Comparison of ENCODE assay signal across 39 cellular contexts in genomic region chr16:55732496-55732895, GRCh38.
"Had no signal": no experiment of that assay in that cellular context is flagged by ENCODE, and none has a peak within 500 bp of the region (broad histone marks: within the 10 kb centered on the region; RNA-seq: fewer than 3 reads in every experiment).

No MANE protein-coding gene starts in this region.

- H3K4me1 Mint-ChIP-seq: activated CD4-positive, alpha-beta memory T cell treated with anti-CD3 and anti-CD28 coated beads, Interleukin-2, amount 10 ng/mL, durations not matched to agents 7 days and 5 days; activated CD4-positive, alpha-beta T cell treated with anti-CD3 and anti-CD28 coated beads for 36 hours; activated CD4-positive, alpha-beta T cell treated with anti-CD3 and anti-CD28 coated beads, Interleukin-2, amount 10 ng/mL, durations not matched to agents 7 days and 5 days; activated CD8-positive, alpha-beta memory T cell treated with anti-CD3 and anti-CD28 coated beads, Interleukin-2, amount 10 ng/mL, durations not matched to agents 7 days and 5 days; activated naive CD8-positive, alpha-beta T cell treated with anti-CD3 and anti-CD28 coated beads for 36 hours; activated T-helper 17 cell treated with anti-CD3 and anti-CD28 coated beads, Interleukin-2, amount 50 U/mL, for 72 hours had no signal

- H3K4me3 Mint-ChIP-seq: activated CD4-positive, alpha-beta memory T cell treated with anti-CD3 and anti-CD28 coated beads, Interleukin-2, amount 10 ng/mL, durations not matched to agents 7 days and 5 days; activated CD4-positive, alpha-beta T cell treated with anti-CD3 and anti-CD28 coated beads for 36 hours; activated CD4-positive, alpha-beta T cell treated with anti-CD3 and anti-CD28 coated beads, Interleukin-2, amount 10 ng/mL, durations not matched to agents 7 days and 5 days; activated CD8-positive, alpha-beta memory T cell treated with anti-CD3 and anti-CD28 coated beads, Interleukin-2, amount 10 ng/mL, durations not matched to agents 7 days and 5 days; activated CD8-positive, alpha-beta T cell treated with anti-CD3 and anti-CD28 coated beads, Interleukin-2, amount 10 ng/mL, durations not matched to agents 7 days and 5 days; activated naive CD4-positive, alpha-beta T cell treated with anti-CD3 and anti-CD28 coated beads for 36 hours; activated naive CD8-positive, alpha-beta T cell treated with anti-CD3 and anti-CD28 coated beads for 36 hours; activated T-cell treated with anti-CD3 and anti-CD28 coated beads, Interleukin-2, amount 50 U/mL, for 4 hours; activated T-cell treated with anti-CD3 and anti-CD28 coated beads, Interleukin-2, amount 50 U/mL, for 72 hours; activated T-helper 1 cell treated with anti-CD3 and anti-CD28 coated beads, Interleukin-12 subunit alpha, Interleukin-12 subunit beta, Interleukin-2, Interleukin-4 antibody, amounts not matched to agents 30 ng/mL and 10 ng/mL and 1 ng/mL, durations not matched to agents 14 hours and 24 hours and 36 hours; activated T-helper 17 cell treated with anti-CD3 and anti-CD28 coated beads, Interleukin-2, amount 50 U/mL, for 72 hours; T-helper 1 cell treated with Interleukin-12 subunit alpha and Interleukin-12 subunit beta and Interleukin-4 antibody, amounts not matched to agents 30 μg/mL and 1 μg/mL, for 36 hours; T-helper 2 cell treated with Interferon-gamma antibody and Interleukin-4, amounts not matched to agents 5 μg/mL and 100 μg/mL, for 36 hours had no signal

- H3K27me3 ChIP-seq: adrenal gland, body of pancreas, brain microvascular endothelial cell, breast epithelium had no signal

- H3K4me1 ChIP-seq: adrenal gland, body of pancreas, breast epithelium had no signal

- H3K27me3 Mint-ChIP-seq: activated CD4-positive, alpha-beta T cell treated with anti-CD3 and anti-CD28 coated beads, Interleukin-2, amount 10 ng/mL, durations not matched to agents 7 days and 5 days had no signal

- H3K27ac ChIP-seq: adrenal gland, body of pancreas, brain microvascular endothelial cell, breast epithelium, VCaP had no signal

- ATAC-seq: activated CD4-positive, alpha-beta T cell treated with anti-CD3 and anti-CD28 coated beads for 36 hours; activated CD4-positive, CD25-positive, alpha-beta regulatory T cell treated with anti-CD3 and anti-CD28 coated beads, Interleukin-2, amount 50 U/mL, for 24 hours; activated CD8-positive, alpha-beta memory T cell treated with anti-CD3 and anti-CD28 coated beads, Interleukin-2, amount 10 ng/mL, durations not matched to agents 7 days and 5 days; activated CD8-positive, alpha-beta T cell treated with anti-CD3 and anti-CD28 coated beads, Interleukin-2, amount 10 ng/mL, durations not matched to agents 7 days and 5 days; activated naive CD4-positive, alpha-beta T cell treated with anti-CD3 and anti-CD28 coated beads, Interleukin-2, amount 50 U/mL, for 72 hours; activated T-cell treated with anti-CD3 and anti-CD28 coated beads, Interleukin-2, amount 50 U/mL, for 4 hours; activated T-cell treated with anti-CD3 and anti-CD28 coated beads, Interleukin-2, amount 50 U/mL, for 72 hours; activated T-helper 17 cell treated with anti-CD3 and anti-CD28 coated beads, Interleukin-2, amount 50 U/mL, for 72 hours; body of pancreas had no signal

- H3K36me3 ChIP-seq: adrenal gland, brain microvascular endothelial cell, breast epithelium had no signal

- DNase-seq: activated CD4-positive, alpha-beta memory T cell treated with anti-CD3 and anti-CD28 coated beads, Interleukin-2, amount 10 ng/mL, durations not matched to agents 7 days and 5 days; activated CD4-positive, alpha-beta T cell treated with anti-CD3 and anti-CD28 coated beads for 1 hour; activated CD4-positive, alpha-beta T cell treated with anti-CD3 and anti-CD28 coated beads for 36 hours; activated CD4-positive, alpha-beta T cell treated with anti-CD3 and anti-CD28 coated beads for 48 hours; activated CD4-positive, alpha-beta T cell treated with anti-CD3 and anti-CD28 coated beads, Interleukin-2, amount 10 ng/mL, durations not matched to agents 7 days and 5 days; activated CD4-positive, alpha-beta T cell treated with anti-CD3 and anti-CD28 coated beads, Interleukin-2, amount 50 U/mL, for 48 hours; activated CD4-positive, CD25-positive, alpha-beta regulatory T cell; activated CD8-positive, alpha-beta memory T cell treated with anti-CD3 and anti-CD28 coated beads for 24 hours; activated CD8-positive, alpha-beta memory T cell treated with anti-CD3 and anti-CD28 coated beads, Interleukin-2, amount 10 ng/mL, durations not matched to agents 7 days and 5 days; activated CD8-positive, alpha-beta memory T cell treated with anti-CD3 and anti-CD28 coated beads, Interleukin-2, amount 50 U/mL, for 48 hours; activated CD8-positive, alpha-beta T cell treated with anti-CD3 and anti-CD28 coated beads, Interleukin-2, amount 10 ng/mL, durations not matched to agents 7 days and 5 days; activated effector memory CD4-positive, alpha-beta T cell treated with anti-CD3 and anti-CD28 coated beads, Interleukin-2, amount 50 U/mL, for 16 hours; activated gamma-delta T cell treated with Interleukin-2 at 50 U/mL for 16 hours; activated naive CD4-positive, alpha-beta T cell; activated naive CD4-positive, alpha-beta T cell treated with anti-CD3 and anti-CD28 coated beads for 36 hours; activated naive CD4-positive, alpha-beta T cell treated with anti-CD3 and anti-CD28 coated beads, Interleukin-2, amount 50 U/mL, for 16 hours; activated naive CD8-positive, alpha-beta T cell treated with anti-CD3 and anti-CD28 coated beads for 36 hours; activated T-cell treated with anti-CD3 and anti-CD28 coated beads, Interleukin-2, amount 50 U/mL, for 1 hour; activated T-cell treated with anti-CD3 and anti-CD28 coated beads, Interleukin-2, amount 50 U/mL, for 4 hours; activated T-cell treated with anti-CD3 and anti-CD28 coated beads, Interleukin-2, amount 50 U/mL, for 72 hours; amniotic stem cell; aorta; body of pancreas; brain microvascular endothelial cell; central memory CD4-positive, alpha-beta T cell; T-helper 1 cell; T-helper 2 cell; T-helper 9 cell had no signal

- H3K9me3 Mint-ChIP-seq: activated CD4-positive, alpha-beta memory T cell treated with anti-CD3 and anti-CD28 coated beads, Interleukin-2, amount 10 ng/mL, durations not matched to agents 7 days and 5 days; activated CD4-positive, alpha-beta T cell treated with anti-CD3 and anti-CD28 coated beads, Interleukin-2, amount 10 ng/mL, durations not matched to agents 7 days and 5 days; activated naive CD4-positive, alpha-beta T cell treated with anti-CD3 and anti-CD28 coated beads for 36 hours; activated naive CD8-positive, alpha-beta T cell treated with anti-CD3 and anti-CD28 coated beads for 36 hours; activated T-cell treated with anti-CD3 and anti-CD28 coated beads, Interleukin-2, amount 50 U/mL, for 4 hours; activated T-cell treated with anti-CD3 and anti-CD28 coated beads, Interleukin-2, amount 50 U/mL, for 72 hours; activated T-helper 1 cell treated with anti-CD3 and anti-CD28 coated beads, Interleukin-12 subunit alpha, Interleukin-12 subunit beta, Interleukin-2, Interleukin-4 antibody, amounts not matched to agents 30 ng/mL and 10 ng/mL and 1 ng/mL, durations not matched to agents 14 hours and 24 hours and 36 hours; activated T-helper 17 cell treated with anti-CD3 and anti-CD28 coated beads, Interleukin-2, amount 50 U/mL, for 72 hours; T-helper 1 cell treated with Interleukin-12 subunit alpha and Interleukin-12 subunit beta and Interleukin-4 antibody, amounts not matched to agents 30 μg/mL and 1 μg/mL, for 36 hours; T-helper 2 cell treated with Interferon-gamma antibody and Interleukin-4, amounts not matched to agents 5 μg/mL and 100 μg/mL, for 36 hours had no signal

- FAIRE-seq: astrocyte, TTC549 had no signal

- H3K4me3 ChIP-seq: adrenal gland, body of pancreas, breast epithelium had no signal

- H3K36me3 Mint-ChIP-seq: activated CD8-positive, alpha-beta memory T cell treated with anti-CD3 and anti-CD28 coated beads, Interleukin-2, amount 10 ng/mL, durations not matched to agents 7 days and 5 days; activated naive CD4-positive, alpha-beta T cell treated with anti-CD3 and anti-CD28 coated beads, Interleukin-2, amount 50 U/mL, for 72 hours; activated naive CD8-positive, alpha-beta T cell treated with anti-CD3 and anti-CD28 coated beads for 36 hours had no signal

- H3K9me3 ChIP-seq: adrenal gland, body of pancreas, breast epithelium had no signal

- H3K27ac Mint-ChIP-seq: activated CD4-positive, alpha-beta memory T cell treated with anti-CD3 and anti-CD28 coated beads, Interleukin-2, amount 10 ng/mL, durations not matched to agents 7 days and 5 days; activated CD4-positive, alpha-beta T cell treated with anti-CD3 and anti-CD28 coated beads for 36 hours; activated CD4-positive, alpha-beta T cell treated with anti-CD3 and anti-CD28 coated beads, Interleukin-2, amount 10 ng/mL, durations not matched to agents 7 days and 5 days; activated CD8-positive, alpha-beta memory T cell treated with anti-CD3 and anti-CD28 coated beads, Interleukin-2, amount 10 ng/mL, durations not matched to agents 7 days and 5 days; activated CD8-positive, alpha-beta T cell treated with anti-CD3 and anti-CD28 coated beads, Interleukin-2, amount 10 ng/mL, durations not matched to agents 7 days and 5 days; activated naive CD4-positive, alpha-beta T cell treated with anti-CD3 and anti-CD28 coated beads for 36 hours; activated naive CD4-positive, alpha-beta T cell treated with anti-CD3 and anti-CD28 coated beads, Interleukin-2, amount 50 U/mL, for 72 hours; activated naive CD8-positive, alpha-beta T cell treated with anti-CD3 and anti-CD28 coated beads for 36 hours; activated T-cell treated with anti-CD3 and anti-CD28 coated beads, Interleukin-2, amount 50 U/mL, for 72 hours; activated T-helper 1 cell treated with anti-CD3 and anti-CD28 coated beads, Interleukin-12 subunit alpha, Interleukin-12 subunit beta, Interleukin-2, Interleukin-4 antibody, amounts not matched to agents 30 ng/mL and 10 ng/mL and 1 ng/mL, durations not matched to agents 14 hours and 24 hours and 36 hours; activated T-helper 17 cell treated with anti-CD3 and anti-CD28 coated beads, Interleukin-2, amount 50 U/mL, for 72 hours; T-helper 1 cell treated with Interleukin-12 subunit alpha and Interleukin-12 subunit beta and Interleukin-4 antibody, amounts not matched to agents 30 μg/mL and 1 μg/mL, for 36 hours; T-helper 2 cell treated with Interferon-gamma antibody and Interleukin-4, amounts not matched to agents 5 μg/mL and 100 μg/mL, for 36 hours had no signal
